8 cellular contexts compared by ENCODE assay signal in the genomic region with DNA sequence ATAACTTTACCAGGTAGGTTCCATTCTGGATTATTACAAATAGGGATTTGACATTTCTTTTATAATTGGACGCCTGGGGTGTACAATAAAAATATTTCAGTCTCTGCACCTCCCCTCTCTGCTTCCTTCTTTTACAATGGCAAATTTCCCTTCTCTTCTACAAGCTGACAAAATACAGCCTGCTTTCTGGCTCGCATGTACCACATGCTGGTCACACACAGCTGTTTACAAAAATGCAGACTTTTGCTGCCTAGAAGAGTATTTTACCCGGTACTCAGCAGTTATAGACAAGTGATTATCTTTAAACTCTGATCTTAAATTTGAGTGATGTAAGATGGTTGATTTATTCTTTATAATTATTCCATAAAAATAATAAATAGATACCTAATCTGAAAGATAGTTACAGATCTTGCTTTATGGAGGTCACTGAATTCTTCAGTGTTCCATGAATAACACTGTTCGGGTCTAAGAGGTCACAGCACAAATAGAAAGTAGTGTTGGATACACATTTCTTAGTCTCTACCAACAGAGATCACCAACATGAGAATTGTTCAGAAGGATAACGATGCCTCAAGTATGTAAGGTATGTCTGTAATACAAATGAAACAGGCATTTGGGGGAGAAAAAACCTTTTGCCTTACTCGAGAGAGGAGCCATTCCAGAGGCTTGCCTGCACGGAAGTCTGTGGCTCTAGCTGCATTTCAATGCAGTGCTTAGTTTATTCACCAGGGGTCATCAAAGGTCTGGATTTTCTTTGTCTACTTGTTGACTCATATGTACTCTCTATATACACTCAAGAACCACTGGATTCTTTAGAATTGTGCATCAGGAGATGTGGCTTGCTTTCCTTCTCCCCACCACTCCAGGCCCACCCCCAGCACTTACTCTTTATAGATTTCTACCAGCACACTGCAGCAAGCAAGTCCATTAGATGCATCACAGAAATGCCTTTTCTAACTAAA.
DNase-seq lines count a peak whose midpoint lies in the region; ATAC-seq and TF ChIP-seq lines count a peak whose summit lies in the region.

No MANE protein-coding gene starts in this region.

- H3K4me3 Mint-ChIP-seq in chondrocyte (ENCODE audit: unreplicated experiment): peak overlapping the region; percentile 44

- no peak overlapping the region for H3K9ac ChIP-seq in SU-DHL-6 (ENCODE audit: low read length)

- H3K27me3 Mint-ChIP-seq in chondrocyte (ENCODE audit: low read depth): no peaks in the 10 kb centered on the region

- H2AFZ ChIP-seq in SU-DHL-6 (ENCODE audit: low read depth, low read length, severe bottlenecking): no peak overlapping the region

- H3K79me2 ChIP-seq in SU-DHL-6 (ENCODE audit: insufficient read depth, low read length): no peaks in the 10 kb centered on the region

- ATAC-seq in GM18858 (IDR thresholded peaks at IDR 0.05; ENCODE audit: unreplicated experiment): peak; percentile 93
- peak; percentile 90 for ATAC-seq in HG02981 (IDR thresholded peaks at IDR 0.05; ENCODE audit: unreplicated experiment)
- ATAC-seq in left lobe of liver: peak; percentile 99

- TF ChIP-seq CTCF in SU-DHL-6 (IDR thresholded peaks at IDR 0.05; ENCODE audit: insufficient read depth, low read length, poor library complexity, severe bottlenecking): peak; percentile 58
- peak; percentile 91 for TF ChIP-seq CTCF in chondrocyte (IDR thresholded peaks at IDR 0.05)

- no peak overlapping the region for H3K4me3 ChIP-seq in SU-DHL-6 (ENCODE audit: insufficient read depth, low read length, poor library complexity, severe bottlenecking)

- H3K4me1 Mint-ChIP-seq in chondrocyte (ENCODE audit: low read depth): peaks cover 14% of the 10 kb centered on the region

- H4K20me1 ChIP-seq in SU-DHL-6 (ENCODE audit: low read depth, low read length): no peaks in the 10 kb centered on the region

- no peaks in the 10 kb centered on the region for H3K36me3 Mint-ChIP-seq in chondrocyte (ENCODE audit: low read depth)

- no peaks in the 10 kb centered on the region for H3K36me3 ChIP-seq in SU-DHL-6 (ENCODE audit: low read length)

- no peaks in the 10 kb centered on the region for H3K9me2 ChIP-seq in SU-DHL-6 (replicated peaks; ENCODE audit: insufficient read depth, low read length)

- no peaks in the 10 kb centered on the region for H3F3A ChIP-seq in SU-DHL-6 (ENCODE audit: insufficient read depth)

- H3K27me3 ChIP-seq in SU-DHL-6 (ENCODE audit: low read length): no peaks in the 10 kb centered on the region

- DNase-seq in C1 segment of cervical spinal cord (lab: John Stamatoyannopoulos, UW) (peak in 11 of 14 donors; percentile 2 to 38 (median 21)), NCI-H146 (lab: John Stamatoyannopoulos, UW) (peak; percentile 56), chondrocyte (ENCODE audit: low spot score) (no peak), left lobe of liver (ENCODE audit: low spot score) (peak; percentile 48)
- DNase-seq in stimulated activated CD8-positive, alpha-beta memory T cell treated with anti-CD3 and anti-CD28 coated beads, Interleukin-4, amount 100 ng/mL, for 48 hours: peak; percentile 42

- H3K9me3 ChIP-seq in SU-DHL-6 (ENCODE audit: insufficient read depth, low read length): no peaks in the 10 kb centered on the region

- no peak overlapping the region for H3K27ac ChIP-seq in SU-DHL-6 (ENCODE audit: low read depth, low read length)

- H3K27ac Mint-ChIP-seq in chondrocyte (ENCODE audit: unreplicated experiment): peak overlapping the region; percentile 60

- H3K4me2 ChIP-seq in SU-DHL-6 (ENCODE audit: low read depth, low read length, poor library complexity, severe bottlenecking): peak overlapping the region; percentile 14

- no peaks in the 10 kb centered on the region for H3K9me3 Mint-ChIP-seq in chondrocyte (ENCODE audit: low read depth)
